ENCODE assay signal across 8 cellular contexts in the genomic region with DNA sequence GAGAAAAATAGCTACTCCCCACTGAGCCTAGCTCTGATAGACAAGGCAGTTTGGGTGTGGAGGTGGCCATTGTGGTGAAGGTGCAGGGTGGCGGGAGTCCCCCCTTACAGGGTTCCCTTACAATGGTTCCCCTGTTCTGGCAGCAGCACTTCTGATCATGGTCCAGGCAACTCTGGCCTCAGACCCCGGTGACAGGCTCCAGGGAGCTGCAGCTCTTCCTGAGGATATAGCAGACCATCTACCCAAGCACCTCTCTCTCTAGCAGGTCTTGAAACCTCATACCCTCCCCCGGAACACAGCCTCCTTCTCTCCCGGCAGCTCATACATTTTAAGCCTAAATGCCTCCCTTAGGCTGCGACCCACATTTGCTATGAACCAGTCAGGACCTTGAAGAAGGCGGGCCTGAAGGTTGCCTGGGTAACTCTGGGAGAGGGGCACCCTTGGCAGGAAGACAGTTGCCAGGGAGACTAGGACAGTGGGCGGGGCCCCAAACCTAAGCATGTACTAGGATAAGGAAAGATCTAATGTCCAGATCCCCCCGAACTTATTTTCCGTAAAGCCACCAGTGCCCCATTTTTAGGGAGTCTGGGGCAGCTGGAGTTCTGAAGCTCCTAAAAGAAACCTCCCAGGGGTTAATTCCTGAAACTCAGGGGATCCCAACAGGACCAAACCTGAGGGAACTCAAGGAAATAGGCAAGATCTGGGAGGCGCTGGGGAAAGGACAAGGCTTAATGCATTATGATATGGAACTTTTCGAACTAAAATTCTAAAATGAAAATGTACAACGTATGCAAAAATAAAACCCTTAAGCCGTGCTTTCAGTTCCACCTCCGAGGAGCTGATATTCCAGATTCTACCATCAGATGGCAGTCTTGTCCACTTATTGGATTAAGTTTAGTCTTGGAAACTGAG. TPM values are rescaled to one million over a fixed set of nuclear protein-coding genes. Genes with fewer than 3 reads are reported as not detected.
DNase-seq lines count a peak whose midpoint lies in the region; ATAC-seq and TF ChIP-seq lines count a peak whose summit lies in the region.

No MANE protein-coding gene starts in this region.

- no peaks in the 10 kb centered on the region for H3K36me3 Mint-ChIP-seq in stimulated activated naive B cell treated with anti-CD40 and anti-IgM and Interleukin-4, amounts not matched to agents 10 μg/mL and 1 μg/mL and 100 μg/mL, for 72 hours

- H4K20me1 ChIP-seq in OCI-LY1 (ENCODE audit: insufficient read depth, low read length) = no peaks in the 10 kb centered on the region

- H3K9me3 Mint-ChIP-seq in stimulated activated naive B cell treated with anti-CD40 and anti-IgM and Interleukin-4, amounts not matched to agents 10 μg/mL and 1 μg/mL and 100 μg/mL, for 72 hours = no peaks in the 10 kb centered on the region

- peaks cover 0 to 5% of the 10 kb centered on the region in 2 donors for H3K27me3 Mint-ChIP-seq in stimulated activated naive B cell treated with anti-CD40 and anti-IgM and Interleukin-4, amounts not matched to agents 10 μg/mL and 1 μg/mL and 100 μg/mL, for 72 hours

- peak overlapping the region; percentile 84 to 87 for H3K4me3 Mint-ChIP-seq in stimulated activated naive B cell treated with anti-CD40 and anti-IgM and Interleukin-4, amounts not matched to agents 10 μg/mL and 1 μg/mL and 100 μg/mL, for 72 hours

- peak overlapping the region; percentile 4; the same call in 1 of the 2 replicates for H2AFZ ChIP-seq in OCI-LY1 (ENCODE audit: low read length)

- no peaks in the 10 kb centered on the region for H3K79me2 ChIP-seq in OCI-LY1 (ENCODE audit: insufficient read depth, low read length)

- peak; percentile 89 for ATAC-seq in GM21447 (IDR thresholded peaks at IDR 0.05; ENCODE audit: unreplicated experiment)
- ATAC-seq in stimulated activated naive B cell treated with anti-CD40 and anti-IgM and Interleukin-4, amounts not matched to agents 10 μg/mL and 1 μg/mL and 100 μg/mL, for 72 hours (replicated peaks) = peak; percentile 90 to 92

- H3K9ac ChIP-seq in HUES64 (ENCODE audit: low read depth, low read length) (peak overlapping the region; percentile 43), OCI-LY1 (ENCODE audit: low read length) (peak overlapping the region; percentile 53; the same call in 1 of the 2 replicates), muscle layer of colon (ENCODE audit: low read length) (peak overlapping the region; percentile 36)

- H3K27me3 ChIP-seq in HUES64 (ENCODE audit: insufficient read depth, low read length) (no peaks in the 10 kb centered on the region), OCI-LY1 (ENCODE audit: insufficient read depth, low read length) (no peaks in the 10 kb centered on the region; the same call in 1 of the 2 replicates), esophagus squamous epithelium (peaks cover 0 to 3% (median 0%) of the 10 kb centered on the region in 4 donors), muscle layer of colon (ENCODE audit: control insufficient read depth in 1 of 2, insufficient read depth in 2 of 2, low read length in 2 of 2) (no peaks in the 10 kb centered on the region)

- intact Hi-C loops in esophagus squamous epithelium (cut with DNase I) = no loop called here

- TF ChIP-seq CTCF in OCI-LY1 (IDR thresholded peaks at IDR 0.05; ENCODE audit: low read length) = peak; percentile 89
- TF ChIP-seq CTCF in esophagus squamous epithelium (IDR thresholded peaks at IDR 0.05) = peak; percentile 74 to 93 (median 88)

- H3F3A ChIP-seq in OCI-LY1 (ENCODE audit: insufficient read depth, low read length) = no peaks in the 10 kb centered on the region

- H3K9me2 ChIP-seq in OCI-LY1 (ENCODE audit: low read depth, low read length) = no peaks in the 10 kb centered on the region

- H3K4me3 ChIP-seq in HUES64 (ENCODE audit: low read length) = peak overlapping the region; percentile 66
- peak overlapping the region; percentile 63 for H3K4me3 ChIP-seq in OCI-LY1 (ENCODE audit: low read depth, low read length, poor library complexity, severe bottlenecking)
- H3K4me3 ChIP-seq in esophagus squamous epithelium = peak overlapping the region; percentile 32 to 66 (median 56)
- peak overlapping the region; percentile 38 to 51 for H3K4me3 ChIP-seq in muscle layer of colon (ENCODE audit: low read depth in 1 of 2, low read length in 2 of 2)

- 4% methylated on average over 12 of the region's 14 CpGs for WGBS in HUES64
- WGBS in esophagus squamous epithelium, 2 donors = 3 to 4% methylated on average over 8 to 13 of the region's 14 CpGs

- H3K27ac ChIP-seq in HUES64 (ENCODE audit: low read depth, low read length) = peak overlapping the region; percentile 70
- H3K27ac ChIP-seq in OCI-LY1 (ENCODE audit: low read depth, low read length, poor library complexity, severe bottlenecking) = peak overlapping the region; percentile 43
- H3K27ac ChIP-seq in esophagus squamous epithelium = peak overlapping the region; percentile 63 to 85 (median 81)
- H3K27ac ChIP-seq in muscle layer of colon (ENCODE audit: low read depth, low read length) = peak overlapping the region; percentile 35

- H3K4me1 ChIP-seq in HUES64 (ENCODE audit: insufficient read depth, low read length) (peaks cover 12% of the 10 kb centered on the region), OCI-LY1 (ENCODE audit: insufficient read depth, low read length, severe bottlenecking) (peaks cover 18% of the 10 kb centered on the region), esophagus squamous epithelium (peaks cover 16 to 38% (median 24%) of the 10 kb centered on the region in 3 donors), muscle layer of colon (ENCODE audit: insufficient read depth, low read length) (peaks cover 14% of the 10 kb centered on the region)

- H3K9me3 ChIP-seq in HUES64 (ENCODE audit: insufficient read depth, low read depth, low read length) (no peaks in the 10 kb centered on the region), OCI-LY1 (ENCODE audit: low read length) (no peaks in the 10 kb centered on the region), esophagus squamous epithelium (no peaks in the 10 kb centered on the region), muscle layer of colon (ENCODE audit: low read length) (no peaks in the 10 kb centered on the region)

- H3K4me1 Mint-ChIP-seq in stimulated activated naive B cell treated with anti-CD40 and anti-IgM and Interleukin-4, amounts not matched to agents 10 μg/mL and 1 μg/mL and 100 μg/mL, for 72 hours = peaks cover 27 to 43% of the 10 kb centered on the region in 2 donors

- TF ChIP-seq POLR2A in esophagus squamous epithelium (IDR thresholded peaks at IDR 0.05) = no peak

- H3K27ac Mint-ChIP-seq in stimulated activated naive B cell treated with anti-CD40 and anti-IgM and Interleukin-4, amounts not matched to agents 10 μg/mL and 1 μg/mL and 100 μg/mL, for 72 hours = peak overlapping the region; percentile 91

- DNase-seq in DMS 273 treated with DMSO at 0.1 percent for 48 hours (lab: John Stamatoyannopoulos, UW) (peak; percentile 70), activated T-cell treated with anti-CD3 and anti-CD28 coated beads for 4 hours (peak; percentile 87), esophagus squamous epithelium (lab: John Stamatoyannopoulos, UW) (peak; percentile 52)
- peak; percentile 72 for DNase-seq in stimulated activated naive B cell treated with anti-CD40 and anti-IgM and Interleukin-4, amounts not matched to agents 10 μg/mL and 1 μg/mL and 100 μg/mL, for 72 hours

- peak overlapping the region; percentile 89 for H3K4me2 ChIP-seq in OCI-LY1 (ENCODE audit: low read length)

- H3K36me3 ChIP-seq in HUES64 (ENCODE audit: insufficient read depth, low read length) = no peaks in the 10 kb centered on the region
- no peaks in the 10 kb centered on the region for H3K36me3 ChIP-seq in OCI-LY1 (ENCODE audit: insufficient read depth, low read length)
- H3K36me3 ChIP-seq in esophagus squamous epithelium = no peaks in the 10 kb centered on the region
- H3K36me3 ChIP-seq in muscle layer of colon (ENCODE audit: insufficient read depth, low read length) = no peaks in the 10 kb centered on the region

RNA-seq across cellular contexts. Expression of a gene that starts 4.6 kb away (rescaled TPM):
- 16.3 TPM for polyA plus RNA-seq in HUES64 (2013, experiment 1 of 2)
- polyA plus RNA-seq in HUES64 (2013, experiment 2 of 2) = 16.2 TPM
- total RNA-seq in esophagus squamous epithelium = 1 to 10 TPM in 3 of 4 donors, under 1 TPM in 1; 0.19 to 1.9 (median 1.5) TPM

RNA-seq across cellular contexts. Expression of a gene that starts 9.6 kb away (rescaled TPM):
- 373 TPM for polyA plus RNA-seq in HUES64 (2013, experiment 1 of 2)
- polyA plus RNA-seq in HUES64 (2013, experiment 2 of 2) = 387 TPM
- 100 to 1,000 TPM; 144 to 349 (median 264) TPM for total RNA-seq in esophagus squamous epithelium

RNA-seq across cellular contexts. Expression of a gene that starts 18.2 kb away (rescaled TPM):
- 2.1 TPM for polyA plus RNA-seq in HUES64 (2013, experiment 1 of 2)
- 1.6 TPM for polyA plus RNA-seq in HUES64 (2013, experiment 2 of 2)
- 10 to 100 TPM in 1 of 4 donors, 1 to 10 TPM in 3; 1.3 to 13.5 (median 4.1) TPM for total RNA-seq in esophagus squamous epithelium

RNA-seq across cellular contexts. Expression of a gene that starts 22.5 kb away (rescaled TPM):
- polyA plus RNA-seq in HUES64 (2013, experiment 1 of 2) = 90.1 TPM
- 106 TPM for polyA plus RNA-seq in HUES64 (2013, experiment 2 of 2)
- 100 to 1,000 TPM; 117 to 211 (median 178) TPM for total RNA-seq in esophagus squamous epithelium

RNA-seq across cellular contexts. Expression of a gene that starts 30.7 kb away (rescaled TPM):
- 43.8 TPM for polyA plus RNA-seq in HUES64 (2013, experiment 1 of 2)
- polyA plus RNA-seq in HUES64 (2013, experiment 2 of 2) = 45.1 TPM
- 10 to 100 TPM in 2 of 4 donors, 1 to 10 TPM in 2; 1.1 to 26.3 (median 10.5) TPM for total RNA-seq in esophagus squamous epithelium

Comparison
In these comparisons a context has a peak if more than half of its experiments do, and no peak if none do; other contexts are left out.
1. Peak in every context shown above with its lines: DNase-seq, ATAC-seq, H3K4me3 ChIP-seq and H3K27ac ChIP-seq.